17 cellular contexts compared by ENCODE assay signal in genomic region chr1:155833665-155834295, GRCh38. TPM values are rescaled to one million over a fixed set of nuclear protein-coding genes. Genes with fewer than 3 reads are reported as not detected.
A peak's percentile ranks its signal among the peaks of the same experiment; 100 is the strongest.
DNase-seq lines count a peak whose midpoint lies in the region; ATAC-seq, FAIRE-seq and TF ChIP-seq lines count a peak whose summit lies in the region.
"Had no signal": no experiment of that assay in that cellular context is flagged by ENCODE, and none has a peak within 500 bp of the region (broad histone marks: within the 10 kb centered on the region; RNA-seq: fewer than 3 reads in every experiment).

No MANE protein-coding gene starts in this region.

- no peaks in the 10 kb centered on the region for H3K9me3 ChIP-seq in CD8-positive, alpha-beta memory T cell (ENCODE audit: low read length)
- H3K9me3 ChIP-seq in IMR-90 (ENCODE audit: control insufficient read depth, insufficient read depth, low read length), result no peaks in the 10 kb centered on the region
- H3K9me3 ChIP-seq in K562 (replicated peaks; ENCODE audit: control insufficient read depth, insufficient read depth, low read depth, low read length), result no peaks in the 10 kb centered on the region
- H3K9me3 ChIP-seq: BLaER1, HAP-1, SJSA1 had no signal

- peaks cover 4% of the 10 kb centered on the region for H3K4me1 ChIP-seq in CD8-positive, alpha-beta memory T cell (ENCODE audit: insufficient read depth, low read length)
- H3K4me1 ChIP-seq in IMR-90 (ENCODE audit: control insufficient read depth, insufficient read depth, low read length) (peaks cover 3% of the 10 kb centered on the region; the same call in 1 of the 2 replicates), K562 (replicated peaks in 1 of 2; ENCODE audit: control insufficient read depth in 2 of 2, insufficient read depth in 2 of 2, low read length in 2 of 2) (peaks cover 20 to 26% of the 10 kb centered on the region in 2 experiments), mesendoderm (ENCODE audit: control insufficient read depth, low read depth, low read length) (no peaks in the 10 kb centered on the region)
- H3K4me1 ChIP-seq: parathyroid adenoma, SJSA1 had no signal

- no peak for TF ChIP-seq CTCF in IMR-90 (conservative IDR thresholded peaks at IDR 0.05; ENCODE audit: low read depth, low read length)
- TF ChIP-seq CTCF in K562 (IDR thresholded peaks at IDR 0.05 in 2 of 3, conservative IDR thresholded peaks at IDR 0.05 in 1 of 3; ENCODE audit: insufficient read depth in 2 of 3, low read depth in 1 of 3, low read length in 3 of 3), result no peak
- TF ChIP-seq CTCF in mesothelial cell of epicardium (IDR thresholded peaks at IDR 0.05; ENCODE audit: unreplicated experiment), result no peak
- TF ChIP-seq CTCF in foreskin fibroblast (IDR thresholded peaks at IDR 0.05; ENCODE audit: low read depth, low read length), result no peak

- in situ Hi-C loops in IMR-90 (cut with MboI; ENCODE audit: low sequenced_read_pairs) (no loop called here), K562 (cut with MboI) (no loop called here)

- H3K4me1 Mint-ChIP-seq in CD8-positive, alpha-beta memory T cell, result peaks cover 23 to 38% (median 34%) of the 10 kb centered on the region in 3 donors
- H3K4me1 Mint-ChIP-seq in mesothelial cell of epicardium, result peaks cover 2% of the 10 kb centered on the region

- H3K18ac ChIP-seq in IMR-90 (ENCODE audit: low read depth, low read length) (no peak overlapping the region), mesendoderm (ENCODE audit: low read length) (no peak overlapping the region)

- H3K27ac Mint-ChIP-seq in CD8-positive, alpha-beta memory T cell, result peak overlapping the region in 6 of 8 donors; percentile 8 to 66 (median 54)
- peak overlapping the region; percentile 33 for H3K27ac Mint-ChIP-seq in mesothelial cell of epicardium
- H3K27ac Mint-ChIP-seq: activated CD4-positive, alpha-beta memory T cell treated with anti-CD3 and anti-CD28 coated beads, Interleukin-2, amount 10 ng/mL, durations not matched to agents 7 days and 5 days had no signal

- POLR2A ChIA-PET in CD8-positive, alpha-beta memory T cell (lab: Charles Lee), result no interaction called here
- POLR2A ChIA-PET in IMR-90 (lab: Charles Lee; ENCODE audit: unreplicated experiment) (no interaction called here), K562 (lab: Yijun Ruan, JAX) (interaction anchor here (0.6 to 2.0 kb wide), 15 partner anchors 8 to 592 kb away, joined by 3 to 10 read pairs (median 4); partner anchors contain the start of gene GON4L)

- no peak for FAIRE-seq in K562 (lab: Jason Lieb, UNC)
- FAIRE-seq: frontal cortex had no signal

- CTCF ChIA-PET in CD8-positive, alpha-beta memory T cell (lab: Charles Lee), result no interaction called here
- CTCF ChIA-PET in IMR-90 (lab: Yijun Ruan, JAX), result no interaction called here
- CTCF ChIA-PET in K562 (lab: Yijun Ruan, JAX; ENCODE audit: low intra/inter-chr PET ratio), result no interaction called here

- peaks cover 0 to 29% (median 13%) of the 10 kb centered on the region in 3 donors for H3K36me3 Mint-ChIP-seq in CD8-positive, alpha-beta memory T cell
- peaks cover 21% of the 10 kb centered on the region for H3K36me3 Mint-ChIP-seq in mesothelial cell of epicardium

- H2AK5ac ChIP-seq in IMR-90 (ENCODE audit: low read depth, low read length) (no peak overlapping the region), mesendoderm (ENCODE audit: low read length) (no peak overlapping the region)

- H3K27ac ChIP-seq in CD8-positive, alpha-beta memory T cell (ENCODE audit: low read depth, low read length), result peak overlapping the region; percentile 67
- H3K27ac ChIP-seq in IMR-90 (ENCODE audit: insufficient read depth, low read length) (no peak overlapping the region), K562 (ENCODE audit: extremely low read depth, low read depth, low read length) (peak overlapping the region; percentile 90), mesendoderm (ENCODE audit: low read depth, low read length) (no peak overlapping the region)
- H3K27ac ChIP-seq: BLaER1, parathyroid adenoma, SJSA1 had no signal

- no peak overlapping the region for H3K56ac ChIP-seq in IMR-90 (ENCODE audit: extremely low read depth, insufficient read depth, low read length)
- H3K56ac ChIP-seq in mesendoderm (ENCODE audit: low read length), result no peak overlapping the region

- H3K14ac ChIP-seq in IMR-90 (replicated peaks; ENCODE audit: low read depth, low read length), result no peak overlapping the region

- H2AFZ ChIP-seq in IMR-90 (replicated peaks; ENCODE audit: low read length, poor library complexity) (no peak overlapping the region), K562 (ENCODE audit: low read depth, low read length) (no peak overlapping the region)
- H2AFZ ChIP-seq: parathyroid adenoma had no signal

- H3K27me3 ChIP-seq in CD8-positive, alpha-beta memory T cell (ENCODE audit: insufficient read depth, low read length, poor library complexity, severe bottlenecking), result no peaks in the 10 kb centered on the region
- H3K27me3 ChIP-seq in IMR-90 (ENCODE audit: control insufficient read depth, insufficient read depth, low read length) (no peaks in the 10 kb centered on the region), K562 (ENCODE audit: control insufficient read depth in 2 of 2, insufficient read depth in 2 of 2, low read length in 2 of 2) (no peaks in the 10 kb centered on the region), mesendoderm (ENCODE audit: insufficient read depth, low read length, poor library complexity) (no peaks in the 10 kb centered on the region)
- H3K27me3 ChIP-seq: BLaER1, SJSA1 had no signal

- no peak overlapping the region for H4K5ac ChIP-seq in IMR-90 (ENCODE audit: low read depth, low read length)
- no peak overlapping the region for H4K5ac ChIP-seq in mesendoderm (ENCODE audit: low read length)

- no CpG with 5 or more reads among the region's 1 CpG for WGBS in IMR-90 (ENCODE audit: extremely low coverage in 2 of 2, insufficient read length in 1 of 2), 2 experiments
- WGBS in K562 (ENCODE audit: insufficient coverage, low coverage, missing lambda C conversion rate), result 0% methylated on average over 1 of the region's 1 CpG
- no CpG with 5 or more reads among the region's 1 CpG for WGBS in mesendoderm (ENCODE audit: extremely low coverage, insufficient coverage, low lambda C conversion rate)

- no peaks in the 10 kb centered on the region for H3K36me3 ChIP-seq in CD8-positive, alpha-beta memory T cell (ENCODE audit: insufficient read depth, low read length)
- H3K36me3 ChIP-seq in IMR-90 (ENCODE audit: control insufficient read depth, insufficient read depth, low read length) (peaks cover 10% of the 10 kb centered on the region), K562 (ENCODE audit: control insufficient read depth, insufficient read depth, low read length) (peaks cover 13% of the 10 kb centered on the region), mesendoderm (ENCODE audit: control insufficient read depth, insufficient read depth, low read length) (peaks cover 3% of the 10 kb centered on the region)
- H3K36me3 ChIP-seq: HAP-1 had no signal

- H2BK15ac ChIP-seq in IMR-90 (ENCODE audit: low read depth, low read length) (no peak overlapping the region), mesendoderm (replicated peaks; ENCODE audit: low read depth) (no peak overlapping the region)

- H3K79me2 ChIP-seq in K562 (ENCODE audit: control insufficient read depth, insufficient read depth, low read length), result peaks cover 73% of the 10 kb centered on the region
- peaks cover 2% of the 10 kb centered on the region for H3K79me2 ChIP-seq in mesendoderm (ENCODE audit: control insufficient read depth, insufficient read depth, low read length)
- H3K79me2 ChIP-seq: parathyroid adenoma had no signal

- H4K91ac ChIP-seq in IMR-90 (ENCODE audit: insufficient read depth, low read depth, low read length), result no peak overlapping the region

- H3K4me3 ChIP-seq in CD8-positive, alpha-beta memory T cell (ENCODE audit: low read length), result no peak overlapping the region
- H3K4me3 ChIP-seq in IMR-90 (ENCODE audit: insufficient read depth, low read depth, low read length) (no peak overlapping the region), K562 (peak overlapping the region; percentile 45), foreskin fibroblast (ENCODE audit: low read depth in 1 of 2, low read length in 2 of 2) (no peak overlapping the region), mesendoderm (ENCODE audit: low read length) (no peak overlapping the region)
- H3K4me3 ChIP-seq: BLaER1, HAP-1, SJSA1, smooth muscle cell had no signal

- H3K9me3 Mint-ChIP-seq in CD8-positive, alpha-beta memory T cell, result no peaks in the 10 kb centered on the region
- H3K9me3 Mint-ChIP-seq in mesothelial cell of epicardium, result no peaks in the 10 kb centered on the region
- H3K9me3 Mint-ChIP-seq: activated CD4-positive, alpha-beta memory T cell treated with anti-CD3 and anti-CD28 coated beads, Interleukin-2, amount 10 ng/mL, durations not matched to agents 7 days and 5 days; IgD-negative memory B cell had no signal

- H3K23ac ChIP-seq in IMR-90 (ENCODE audit: low read depth, low read length) (no peak overlapping the region), mesendoderm (ENCODE audit: low read length) (no peak overlapping the region)

- no peak overlapping the region for H2AK9ac ChIP-seq in IMR-90 (replicated peaks; ENCODE audit: low read depth, low read length, poor library complexity)

- no peak for TF ChIP-seq RAD21 in IMR-90 (IDR thresholded peaks at IDR 0.05; ENCODE audit: low read length)
- TF ChIP-seq RAD21 in K562 (CRISPR knock-in tag; conservative IDR thresholded peaks at IDR 0.05 in 1 of 2, IDR thresholded peaks at IDR 0.05 in 1 of 2), result no peak

- BruUV-seq in IMR-90 (replicated peaks; lab: Mats Ljungman, UMichigan) (no TSS peak), K562 (replicated peaks; lab: Mats Ljungman, UMichigan) (TSS peak; percentile 81)

- H3K9me1 ChIP-seq in IMR-90 (ENCODE audit: insufficient read depth, low read length) (peaks cover 11% of the 10 kb centered on the region; the same call in 1 of the 2 replicates), K562 (ENCODE audit: control insufficient read depth, insufficient read depth, low read length) (no peaks in the 10 kb centered on the region)

- H3K4me2 ChIP-seq in IMR-90 (ENCODE audit: low read depth, low read length), result no peak overlapping the region
- peak overlapping the region; percentile 73 for H3K4me2 ChIP-seq in K562 (ENCODE audit: insufficient read depth, low read length)
- H3K4me2 ChIP-seq in mesendoderm (ENCODE audit: low read length), result no peak overlapping the region
- H3K4me2 ChIP-seq: BLaER1, smooth muscle cell had no signal

- no peak overlapping the region for H3K9ac ChIP-seq in IMR-90 (ENCODE audit: low read depth, low read length)
- peak overlapping the region; percentile 53 to 67; a peak in 3 of 4 replicates for H3K9ac ChIP-seq in K562 (ENCODE audit: insufficient read depth in 1 of 2, low read depth in 2 of 2, low read length in 2 of 2)
- no peak overlapping the region for H3K9ac ChIP-seq in mesendoderm (ENCODE audit: low read length)
- H3K9ac ChIP-seq: BLaER1, parathyroid adenoma had no signal

- DNase-seq in CD8-positive, alpha-beta memory T cell, result no peak
- DNase-seq in IMR-90 (no peak), K562 (ENCODE audit: extremely low read depth in 1 of 4, low spot score in 3 of 4) (peak in 1 of 4 experiments; percentile 45), mesothelial cell of epicardium (ENCODE audit: low spot score in 2 of 2, unreplicated experiment in 2 of 2) (no peak), foreskin fibroblast (no peak), DMS153 (lab: John Stamatoyannopoulos, UW) (no peak), mesendoderm (no peak)
- DNase-seq: activated CD4-positive, alpha-beta memory T cell treated with anti-CD3 and anti-CD28 coated beads, Interleukin-2, amount 10 ng/mL, durations not matched to agents 7 days and 5 days; NCI-H1092 treated with DMSO at 0.1 percent for 48 hours had no signal

- no peaks in the 10 kb centered on the region for H3K27me3 Mint-ChIP-seq in CD8-positive, alpha-beta memory T cell
- no peaks in the 10 kb centered on the region for H3K27me3 Mint-ChIP-seq in mesothelial cell of epicardium (ENCODE audit: low read depth)
- H3K27me3 Mint-ChIP-seq: activated CD4-positive, alpha-beta memory T cell treated with anti-CD3 and anti-CD28 coated beads, Interleukin-2, amount 10 ng/mL, durations not matched to agents 7 days and 5 days; IgD-negative memory B cell had no signal

- H4K8ac ChIP-seq in IMR-90 (ENCODE audit: low read depth in 2 of 2, low read length in 2 of 2) (no peak overlapping the region), mesendoderm (ENCODE audit: low read depth, low read length) (no peak overlapping the region)

- H4K20me1 ChIP-seq in IMR-90 (ENCODE audit: insufficient read depth, low read length) (peaks cover 3% of the 10 kb centered on the region), K562 (replicated peaks; ENCODE audit: control insufficient read depth, insufficient read depth, low read length) (no peaks in the 10 kb centered on the region)

- no peak for ATAC-seq in IMR-90 (ENCODE audit: low read depth)
- ATAC-seq in K562, result peak; percentile 22
- no peak for ATAC-seq in GM21390 (IDR thresholded peaks at IDR 0.05; ENCODE audit: unreplicated experiment)

- H2BK5ac ChIP-seq in IMR-90 (ENCODE audit: low read depth, low read length, poor library complexity, severe bottlenecking) (peak overlapping the region; percentile 41), mesendoderm (ENCODE audit: low read length) (no peak overlapping the region)

- H3K79me1 ChIP-seq in IMR-90 (ENCODE audit: low read depth in 1 of 2, low read length in 2 of 2) (peaks cover 21 to 67% of the 10 kb centered on the region in 2 experiments), mesendoderm (ENCODE audit: low read length) (peaks cover 10% of the 10 kb centered on the region)

- no peak overlapping the region for H3K4ac ChIP-seq in IMR-90 (ENCODE audit: low read depth, low read length)
- no peak overlapping the region for H3K4ac ChIP-seq in mesendoderm (ENCODE audit: low read depth, low read length)

- intact Hi-C loops in IMR-90 (cut with micrococcal nuclease) (no loop called here), K562 (cut with micrococcal nuclease) (loop anchor here (1.0 to 5.0 kb wide), 2 partner anchors 26 to 79 kb away; partner anchors contain the start of genes RIT1 and SYT11)

- no peak for TF ChIP-seq EP300 in K562 (IDR thresholded peaks at IDR 0.05; ENCODE audit: low read length)

- dilution Hi-C loops in IMR-90 (cut with HindIII; ENCODE audit: low sequenced_read_pairs, unreplicated experiment), result no loop called here

- H3K4me3 Mint-ChIP-seq in CD8-positive, alpha-beta memory T cell, result no peak overlapping the region
- no peak overlapping the region for H3K4me3 Mint-ChIP-seq in mesothelial cell of epicardium
- H3K4me3 Mint-ChIP-seq: activated CD4-positive, alpha-beta memory T cell treated with anti-CD3 and anti-CD28 coated beads, Interleukin-2, amount 10 ng/mL, durations not matched to agents 7 days and 5 days had no signal

- TF ChIP-seq POLR2A in IMR-90 (IDR thresholded peaks at IDR 0.05; ENCODE audit: low read depth, low read length) (no peak), K562 (conservative IDR thresholded peaks at IDR 0.05) (no peak)

- no peak overlapping the region for H2BK20ac ChIP-seq in IMR-90 (ENCODE audit: low read depth, low read length)

- no peak overlapping the region for H2BK120ac ChIP-seq in IMR-90 (ENCODE audit: low read depth, low read length)
- no peak overlapping the region for H2BK120ac ChIP-seq in mesendoderm (ENCODE audit: low read depth, low read length)

RNA-seq across cellular contexts. Expression of gene GON4L, which starts 23.2 kb away (rescaled TPM):
- total RNA-seq in CD8-positive, alpha-beta memory T cell, result 10 to 100 TPM; 53.3 to 60.8 TPM
- polyA plus RNA-seq in CD8-positive, alpha-beta memory T cell, result 42.9 TPM
- total RNA-seq in IMR-90 (2012; rRNA removed) (29.4 and 30.3 TPM in 2 replicates), K562 (2014; rRNA removed) (29.0 and 30.0 TPM in 2 replicates), K562 (2014; rRNA removed; fragmentation: Illumina TruSeq; extraction: Trizol) (35.5 and 40.1 TPM in 2 replicates), K562 (2015; rRNA removed; fragmentation: Illumina TruSeq; extraction: Trizol) (33.6 and 34.3 TPM in 2 replicates), K562 (2021) (42.6 and 47.4 TPM in 2 replicates), mesothelial cell of epicardium (62.4 to 70.1 TPM (median 69.8 TPM) in 3 replicates)
- polyA plus RNA-seq in IMR-90 (2012; rRNA removed) (19.2 and 21.2 TPM in 2 replicates), K562 (2011; rRNA removed) (32.4 and 40.4 TPM in 2 replicates), K562 (2014; fragmentation: Illumina TruSeq; extraction: Trizol) (35.1 and 37.4 TPM in 2 replicates), K562 (2014; fragmentation: Nextera tagmentation; extraction: Ambion mirVana) (10 to 100 TPM; 20.2 to 38.9 TPM), K562 (2014; rRNA removed) (32.1 and 33.0 TPM in 2 replicates)
- 7.1 and 8.6 TPM in 2 replicates for polyA plus RNA-seq in IMR-90 (2012; cell fraction: cytosol; rRNA removed)
- 47.8 and 92.4 TPM in 2 replicates for polyA plus RNA-seq in IMR-90 (2012; cell fraction: nucleus; rRNA removed; ENCODE audit: low replicate concordance)
- total RNA-seq in K562 (2011; cell fraction: chromatin; rRNA removed; ENCODE audit: low replicate concordance), result 217 and 320 TPM in 2 replicates
- total RNA-seq in K562 (2011; cell fraction: nucleolus; rRNA removed), result 111 and 118 TPM in 2 replicates
- 136 and 172 TPM in 2 replicates for total RNA-seq in K562 (2011; cell fraction: nucleoplasm; rRNA removed)
- 21.5 and 30.7 TPM in 2 replicates for polyA plus RNA-seq in K562 (2011; cell fraction: cytosol; rRNA removed)
- 98.2 and 114 TPM in 2 replicates for polyA plus RNA-seq in K562 (2011; cell fraction: nucleus; rRNA removed)
- polyA plus RNA-seq in K562 (2012), result 27.5 and 34.2 TPM in 2 replicates
- 69.6 and 96.4 TPM in 2 replicates for polyA minus RNA-seq in K562 (2011; rRNA and poly(A)+ RNA removed)
- 19.7 and 23.2 TPM in 2 replicates for polyA minus RNA-seq in K562 (2011; cell fraction: cytosol; rRNA and poly(A)+ RNA removed)
- polyA minus RNA-seq in K562 (2011; cell fraction: nucleus; rRNA and poly(A)+ RNA removed), result 38.9 and 68.0 TPM in 2 replicates
- 19.1 TPM for polyA plus RNA-seq in mesendoderm (2013, experiment 1 of 2)
- 19.1 TPM for polyA plus RNA-seq in mesendoderm (2013, experiment 2 of 2)

RNA-seq across cellular contexts. Expression of gene SYT11, which starts 25.6 kb away (rescaled TPM):
- total RNA-seq in CD8-positive, alpha-beta memory T cell, result 10 to 100 TPM; 22.7 TPM
- polyA plus RNA-seq in CD8-positive, alpha-beta memory T cell, result 19.3 TPM
- 37.8 and 43.7 TPM in 2 replicates for total RNA-seq in IMR-90 (2012; rRNA removed)
- 22.9 TPM in 2 replicates for polyA plus RNA-seq in IMR-90 (2012; rRNA removed)
- 12.1 TPM in 2 replicates for polyA plus RNA-seq in IMR-90 (2012; cell fraction: cytosol; rRNA removed)
- polyA plus RNA-seq in IMR-90 (2012; cell fraction: nucleus; rRNA removed; ENCODE audit: low replicate concordance), result 7.0 and 11.9 TPM in 2 replicates
- 0.25 and 0.39 TPM in 2 replicates for total RNA-seq in K562 (2011; cell fraction: chromatin; rRNA removed; ENCODE audit: low replicate concordance)
- 0.39 and 0.67 TPM in 2 replicates for total RNA-seq in K562 (2011; cell fraction: nucleolus; rRNA removed)
- total RNA-seq in K562 (2011; cell fraction: nucleoplasm; rRNA removed), result 0.81 and 0.84 TPM in 2 replicates
- total RNA-seq in K562 (2014; rRNA removed), result 0.05 and 0.12 TPM in 2 replicates
- total RNA-seq in K562 (2014; rRNA removed; fragmentation: Illumina TruSeq; extraction: Trizol), result 0.07 and 0.13 TPM in 2 replicates
- 0.11 TPM in 2 replicates for total RNA-seq in K562 (2015; rRNA removed; fragmentation: Illumina TruSeq; extraction: Trizol)
- 0.18 and 0.20 TPM in 2 replicates for total RNA-seq in K562 (2021)
- 0.17 and 0.26 TPM in 2 replicates for polyA plus RNA-seq in K562 (2011; rRNA removed)
- polyA plus RNA-seq in K562 (2011; cell fraction: cytosol; rRNA removed), result 0.16 and 0.24 TPM in 2 replicates
- polyA plus RNA-seq in K562 (2011; cell fraction: nucleus; rRNA removed), result 0.09 and 0.13 TPM in 2 replicates
- 0.07 and 0.17 TPM in 2 replicates for polyA plus RNA-seq in K562 (2012)
- polyA plus RNA-seq in K562 (2014; fragmentation: Illumina TruSeq; extraction: Trizol), result 0.13 and 0.19 TPM in 2 replicates
- polyA plus RNA-seq in K562 (2014; fragmentation: Nextera tagmentation; extraction: Ambion mirVana), result under 1 TPM; 0.08 to 0.11 TPM
- polyA plus RNA-seq in K562 (2014; rRNA removed), result 0.05 and 0.11 TPM in 2 replicates
- polyA minus RNA-seq in K562 (2011; rRNA and poly(A)+ RNA removed), result 0.25 and 0.36 TPM in 2 replicates
- not detected in 2 replicates for polyA minus RNA-seq in K562 (2011; cell fraction: cytosol; rRNA and poly(A)+ RNA removed)
- polyA minus RNA-seq in K562 (2011; cell fraction: nucleus; rRNA and poly(A)+ RNA removed), result 0.11 TPM in 1 of 2 replicates, not detected in the other
- total RNA-seq in mesothelial cell of epicardium, result 0.20 to 0.51 TPM (median 0.45 TPM) in 3 replicates
- polyA plus RNA-seq in mesendoderm (2013, experiment 1 of 2), result 1.8 TPM
- polyA plus RNA-seq in mesendoderm (2013, experiment 2 of 2), result 1.9 TPM

Comparison
In these comparisons a context has a peak if more than half of its experiments do, and no peak if none do; other contexts are left out.
1. H3K27ac ChIP-seq: peak in CD8-positive, alpha-beta memory T cell (single experiment) and K562 (single experiment); none in IMR-90 (single experiment) and mesendoderm (single experiment).
2. H3K9ac ChIP-seq: peak in K562 (2 of 2); none in IMR-90 (single experiment) and mesendoderm (single experiment).
3. RNA of gene SYT11, which starts 25.6 kb away (total RNA-seq): 37.8 to 43.7 TPM in IMR-90 and 22.7 TPM in CD8-positive, alpha-beta memory T cell; 0.20 to 0.51 TPM in mesothelial cell of epicardium and 0.05 to 0.84 TPM in K562; every median in the first group is over 10 times any median in the second.